8 cellular contexts compared by ENCODE assay signal in the genomic region with DNA sequence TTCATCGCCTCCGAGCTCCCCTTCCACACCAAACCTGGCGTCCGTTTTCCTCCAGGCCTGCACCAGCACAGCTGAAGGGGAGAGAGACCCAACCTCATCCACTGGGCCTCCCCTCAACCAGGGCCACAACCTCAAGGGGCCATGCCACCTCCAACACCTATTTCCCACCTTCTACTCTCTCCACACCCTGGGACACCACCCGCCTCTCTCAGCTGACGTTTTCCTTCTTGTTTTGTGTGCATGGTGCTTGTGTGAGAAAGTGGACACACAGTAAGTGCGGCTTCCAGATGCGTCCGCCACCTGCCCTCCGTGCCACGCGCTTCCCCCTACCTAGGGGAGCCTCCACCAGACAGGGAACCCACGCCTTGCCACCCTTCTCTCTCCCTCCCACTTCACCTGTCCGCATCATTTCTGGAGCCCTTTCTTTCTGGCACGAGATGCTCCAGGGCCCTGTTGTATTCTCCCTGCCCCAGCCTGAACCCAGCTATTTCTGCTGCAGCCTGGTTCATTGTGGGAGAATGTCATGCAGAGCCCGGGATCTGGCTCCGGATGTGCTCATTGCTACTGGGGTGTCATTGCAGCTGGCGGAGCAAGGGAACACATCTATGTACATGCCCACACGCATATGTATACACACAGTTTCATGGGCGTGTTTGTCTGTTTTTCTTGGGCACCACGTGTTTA. TPM values are rescaled to one million over a fixed set of nuclear protein-coding genes. Genes with fewer than 3 reads are reported as not detected.
DNase-seq lines count a peak whose midpoint lies in the region; ATAC-seq and TF ChIP-seq lines count a peak whose summit lies in the region.

No MANE protein-coding gene starts in this region.

- H3K27ac ChIP-seq in brain microvascular endothelial cell (no peak overlapping the region), mesenchymal stem cell (ENCODE audit: low read length, poor library complexity, severe bottlenecking) (no peak overlapping the region), aorta (ENCODE audit: low read depth in 1 of 2, low read length in 2 of 2) (peak overlapping the region in 1 of 2 donors; percentile 85)

- no peaks in the 10 kb centered on the region for H3K9me3 ChIP-seq in mesenchymal stem cell (ENCODE audit: control insufficient read depth, low read length)
- H3K9me3 ChIP-seq in aorta (ENCODE audit: control insufficient read depth, low read length): no peaks in the 10 kb centered on the region

- H2AFZ ChIP-seq in mesenchymal stem cell (ENCODE audit: low read depth, low read length): no peak overlapping the region

- peak overlapping the region; percentile 79 for H3K4me3 ChIP-seq in brain microvascular endothelial cell (ENCODE audit: low read depth, low read length)
- peak overlapping the region; percentile 84 to 85 for H3K4me3 ChIP-seq in mesenchymal stem cell (ENCODE audit: insufficient read depth in 1 of 2, low read depth in 1 of 2, low read length in 2 of 2)
- H3K4me3 ChIP-seq in aorta (ENCODE audit: low read length in 2 of 2): peak overlapping the region; percentile 45 to 91

- H3K36me3 ChIP-seq in brain microvascular endothelial cell (replicated peaks) (no peaks in the 10 kb centered on the region), mesenchymal stem cell (ENCODE audit: control insufficient read depth in 1 of 2, insufficient read depth in 2 of 2, low read depth in 1 of 2, low read length in 2 of 2) (peaks cover 0 to 14% of the 10 kb centered on the region in 2 experiments), aorta (ENCODE audit: control insufficient read depth in 1 of 2, insufficient read depth in 2 of 2, low read length in 1 of 2) (no peaks in the 10 kb centered on the region)

- H2BK12ac ChIP-seq in mesenchymal stem cell (ENCODE audit: low read length in 2 of 2): peak overlapping the region in 1 of 2 experiments; percentile 70

- H3K79me1 ChIP-seq in mesenchymal stem cell (replicated peaks; ENCODE audit: low read length, poor library complexity, severe bottlenecking): peaks cover 20% of the 10 kb centered on the region

- peak overlapping the region in 1 of 2 experiments; percentile 89 for H3K14ac ChIP-seq in mesenchymal stem cell (ENCODE audit: low read length in 2 of 2)

- H3K27me3 ChIP-seq in brain microvascular endothelial cell (replicated peaks): no peaks in the 10 kb centered on the region
- peaks cover 0 to 11% of the 10 kb centered on the region in 2 experiments for H3K27me3 ChIP-seq in mesenchymal stem cell (ENCODE audit: control insufficient read depth in 1 of 2, insufficient read depth in 1 of 2, low read length in 2 of 2)
- no peaks in the 10 kb centered on the region for H3K27me3 ChIP-seq in aorta (ENCODE audit: control insufficient read depth in 1 of 2, insufficient read depth in 2 of 2, low read length in 1 of 2)

- in situ Hi-C loops in brain microvascular endothelial cell (cut with HindIII; ENCODE audit: low pct_ligation_motif_present, low sequenced_read_pairs): no loop called here

- peak; percentile 32 for DNase-seq in stimulated activated CD4-positive, alpha-beta T cell treated with anti-CD3 and anti-CD28 coated beads, Interleukin-4, amount 100 ng/mL, for 1 hour
- DNase-seq in stimulated activated CD4-positive, alpha-beta T cell treated with anti-CD3 and anti-CD28 coated beads, Interleukin-12 subunit alpha, Interleukin-12 subunit beta, amount 100 ng/mL, for 4 hours: no peak
- DNase-seq in brain microvascular endothelial cell (no peak), mesenchymal stem cell (no peak), aorta (no peak), NK-92 (lab: John Stamatoyannopoulos, UW; ENCODE audit: unreplicated experiment) (no peak)
- no peak for DNase-seq in activated CD4-positive, CD25-positive, alpha-beta regulatory T cell (lab: John Stamatoyannopoulos, UW)

- intact Hi-C loops in aorta (cut with DNase I): loop anchor here in 1 of 2 donors (5.0 kb wide), 1 partner anchor 110 kb away; no protein-coding TSS in a partner anchor

- peak overlapping the region; percentile 71 for H3K4me2 ChIP-seq in mesenchymal stem cell (ENCODE audit: low read length, poor library complexity, severe bottlenecking)

- H3K23ac ChIP-seq in mesenchymal stem cell (ENCODE audit: low read length in 2 of 2): peak overlapping the region in 1 of 2 experiments; percentile 46

- ATAC-seq in aorta (ENCODE audit: low FRiP score) (no peak), HG02610 (IDR thresholded peaks at IDR 0.05; ENCODE audit: unreplicated experiment) (no peak)

- no peak for TF ChIP-seq CTCF in brain microvascular endothelial cell (IDR thresholded peaks at IDR 0.05; ENCODE audit: low read depth, low read length, missing control alignments)

- peak overlapping the region; percentile 18 for H2AK5ac ChIP-seq in mesenchymal stem cell (ENCODE audit: low read length, severe bottlenecking)

- 85% methylated on average over 20 of the region's 21 CpGs for WGBS in mesenchymal stem cell
- 26 to 29% methylated on average over 21 of the region's 21 CpGs for WGBS in aorta, 2 donors

- H4K91ac ChIP-seq in mesenchymal stem cell (ENCODE audit: low read length): peak overlapping the region; percentile 71

- no peak overlapping the region for H2BK120ac ChIP-seq in mesenchymal stem cell (ENCODE audit: low read depth, low read length)

- no peak overlapping the region for H2BK15ac ChIP-seq in mesenchymal stem cell (ENCODE audit: low read depth, poor library complexity, severe bottlenecking)

- H3K18ac ChIP-seq in mesenchymal stem cell (ENCODE audit: low read depth in 1 of 2, low read length in 2 of 2): peak overlapping the region; percentile 48 to 99

- H3K9ac ChIP-seq in mesenchymal stem cell (ENCODE audit: low read length): peak overlapping the region; percentile 87

- H4K8ac ChIP-seq in mesenchymal stem cell (ENCODE audit: low read length): peak overlapping the region; percentile 99

- peak overlapping the region; percentile 92 to 93 for H3K4ac ChIP-seq in mesenchymal stem cell (ENCODE audit: low read depth in 1 of 2, low read length in 2 of 2)

- H2BK5ac ChIP-seq in mesenchymal stem cell (ENCODE audit: low read depth, low read length, poor library complexity, severe bottlenecking): no peak overlapping the region

- peaks cover 37% of the 10 kb centered on the region for H3K4me1 ChIP-seq in mesenchymal stem cell (ENCODE audit: control insufficient read depth, insufficient read depth, low read depth, low read length)
- no peaks in the 10 kb centered on the region for H3K4me1 ChIP-seq in aorta (ENCODE audit: control insufficient read depth in 1 of 2, insufficient read depth in 2 of 2, low read length in 2 of 2)

RNA-seq across cellular contexts. Expression of a gene that starts 1.3 kb away (rescaled TPM):
- polyA plus RNA-seq in mesenchymal stem cell (2013, experiment 1 of 2): 252 TPM
- polyA plus RNA-seq in mesenchymal stem cell (2013, experiment 2 of 2): 253 TPM
- 100 to 1,000 TPM; 299 to 312 TPM for total RNA-seq in aorta
- polyA plus RNA-seq in aorta: 100 to 1,000 TPM; 142 to 197 TPM

RNA-seq across cellular contexts. Expression of a gene that starts 22.8 kb away (rescaled TPM):
- 0.25 TPM for polyA plus RNA-seq in mesenchymal stem cell (2013, experiment 1 of 2)
- 0.25 TPM for polyA plus RNA-seq in mesenchymal stem cell (2013, experiment 2 of 2)
- 1 to 10 TPM in 1 of 2 donors, not detected in 1; 1.1 TPM for total RNA-seq in aorta
- 1 to 10 TPM in 1 of 2 donors, not detected in 1; 4.5 TPM for polyA plus RNA-seq in aorta

RNA-seq across cellular contexts. Expression of a gene that starts 26.9 kb away (rescaled TPM):
- 0.95 TPM for polyA plus RNA-seq in mesenchymal stem cell (2013, experiment 1 of 2)
- 1.1 TPM for polyA plus RNA-seq in mesenchymal stem cell (2013, experiment 2 of 2)
- total RNA-seq in aorta: not detected
- under 1 TPM in 1 of 2 donors, not detected in 1; 0.13 TPM for polyA plus RNA-seq in aorta
